In the genomic region with DNA sequence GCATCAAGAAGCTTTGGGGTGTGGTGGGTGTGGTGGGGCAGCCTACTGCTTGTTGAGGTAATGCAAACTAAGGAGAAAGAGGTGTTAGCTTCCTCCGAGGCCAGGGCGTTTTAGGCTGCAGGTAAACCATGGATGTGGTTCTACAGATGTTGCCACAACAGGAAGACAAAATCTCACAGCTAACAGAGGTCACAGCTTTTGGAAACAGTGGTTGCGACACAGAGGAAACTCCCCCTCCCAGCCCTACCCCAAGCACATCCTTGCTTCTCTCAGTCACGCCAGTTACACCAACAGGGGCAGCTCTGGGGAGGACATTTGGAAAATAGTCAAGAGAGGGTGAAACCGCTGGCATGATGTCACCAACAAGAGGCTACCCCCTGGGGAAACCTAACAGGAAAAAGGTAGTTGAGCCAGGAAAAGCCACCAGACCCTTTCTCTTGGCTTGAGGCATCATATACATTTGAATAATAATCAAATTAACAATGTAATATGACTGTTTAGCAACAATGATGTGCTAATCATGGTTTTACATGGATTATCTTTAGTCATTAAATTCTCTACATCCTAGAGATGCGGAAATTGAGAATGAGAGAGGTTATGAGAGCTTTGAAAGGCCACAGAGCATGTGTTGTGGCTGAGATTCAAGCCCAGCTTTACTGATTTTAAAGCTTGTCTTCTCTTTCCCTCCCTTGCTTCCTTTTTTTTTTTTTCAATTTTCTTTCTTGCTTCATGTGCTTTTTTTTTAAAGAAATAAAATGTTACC, we compare ENCODE assay signal across 8 cellular contexts.
DNase-seq lines count a peak whose midpoint lies in the region; ATAC-seq and TF ChIP-seq lines count a peak whose summit lies in the region.

No MANE protein-coding gene starts in this region.

- CTCF ChIA-PET in HEK293T (lab: Yijun Ruan, JAX) = interaction anchor here (0.6 to 1.1 kb wide), 2 partner anchors 256 to 563 kb away, joined by 3 to 7 read pairs; no protein-coding TSS in a partner anchor

- ATAC-seq in GM19324 (IDR thresholded peaks at IDR 0.05; ENCODE audit: low FRiP score, unreplicated experiment) (peak; percentile 59), HG03175 (IDR thresholded peaks at IDR 0.05; ENCODE audit: unreplicated experiment) (peak; percentile 72)

- DNase-seq in activated CD4-positive, CD25-positive, alpha-beta regulatory T cell treated with anti-CD3 and anti-CD28 coated beads, Interleukin-2, amount 50 U/mL, for 16 hours (ENCODE audit: low read depth, low spot score) = peak; percentile 23
- peak; percentile 16 for DNase-seq in effector CD8-positive, alpha-beta T cell (lab: John Stamatoyannopoulos, UW)
- DNase-seq in stimulated activated CD8-positive, alpha-beta memory T cell treated with anti-CD3 and anti-CD28 coated beads, Interleukin-15, amount 100 ng/mL, for 48 hours (ENCODE audit: low read depth in 2 of 2) = peak; percentile 60 to 67
- DNase-seq in occipital lobe (lab: John Stamatoyannopoulos, UW) (no peak), NCI-H2029 (lab: John Stamatoyannopoulos, UW) (no peak), HEK293T (ENCODE audit: extremely low spot score) (no peak)

- POLR2A ChIA-PET in HEK293T (lab: Yijun Ruan, JAX) = no interaction called here

TF ChIP-seq in HEK293T, 16 proteins besides CTCF, POLR2A, EP300 and RAD21:
- TF ChIP-seq TARDBP (IDR thresholded peaks at IDR 0.05) (no peak), FOXM1 (IDR thresholded peaks at IDR 0.05; ENCODE audit: borderline replicate concordance) (no peak), SUZ12 (IDR thresholded peaks at IDR 0.05) (no peak)
TF ChIP-seq in HEK293T: peak in this region for 0.

Comparison
In these comparisons a context has a peak if more than half of its experiments do, and no peak if none do; other contexts are left out.
1. DNase-seq: peak in activated CD4-positive, CD25-positive, alpha-beta regulatory T cell treated with anti-CD3 and anti-CD28 coated beads, Interleukin-2, amount 50 U/mL, for 16 hours (single experiment), effector CD8-positive, alpha-beta T cell (single experiment) and stimulated activated CD8-positive, alpha-beta memory T cell treated with anti-CD3 and anti-CD28 coated beads, Interleukin-15, amount 100 ng/mL, for 48 hours (2 of 2); none in occipital lobe (single experiment), NCI-H2029 (single experiment) and HEK293T (single experiment).